Comparison of ENCODE assay signal across 8 cellular contexts in the genomic region with DNA sequence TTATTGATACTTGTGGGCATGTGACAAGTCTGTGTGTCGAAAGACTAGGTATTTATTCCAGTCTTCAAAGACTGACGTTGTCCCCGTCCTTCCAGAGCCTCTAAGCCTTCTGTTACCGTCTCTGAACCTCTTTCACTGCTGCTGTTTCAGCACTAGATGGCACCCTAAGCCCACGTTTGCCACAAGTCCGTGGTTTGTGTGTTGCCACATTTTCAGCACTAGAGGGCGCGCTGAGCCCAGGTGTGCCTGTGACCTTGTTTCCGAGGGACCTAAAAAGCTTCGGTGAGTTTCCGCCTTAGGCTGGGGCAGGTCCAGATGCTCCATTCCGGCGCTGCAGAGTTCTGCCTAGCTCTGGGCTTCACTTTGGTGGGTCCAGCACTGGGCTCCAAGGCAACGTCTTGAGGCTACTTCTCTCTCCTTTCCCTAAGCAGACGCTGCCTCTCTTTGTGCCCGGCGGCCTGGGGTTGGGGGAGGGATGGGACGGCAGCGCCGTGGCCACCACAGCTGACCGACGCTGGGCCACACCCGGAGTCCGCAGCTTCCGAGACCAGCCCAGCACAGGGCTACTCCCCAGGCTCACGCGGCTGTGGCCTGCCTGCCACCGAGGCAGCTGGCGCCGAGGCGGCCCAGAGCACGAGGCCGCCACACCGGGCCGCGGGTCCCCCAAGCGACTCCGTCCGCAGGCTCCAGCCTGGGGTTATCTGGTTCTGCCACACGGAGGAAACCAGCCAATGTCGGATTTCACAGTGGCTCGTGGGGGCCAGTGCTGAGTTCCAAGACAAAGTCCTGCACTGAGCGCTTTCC.
DNase-seq lines count a peak whose midpoint lies in the region; ATAC-seq and TF ChIP-seq lines count a peak whose summit lies in the region.

No MANE protein-coding gene starts in this region.

- H3K4me1 Mint-ChIP-seq in Calu3 (ENCODE audit: low read depth, unreplicated experiment), result peaks cover 8% of the 10 kb centered on the region
- peaks cover 4% of the 10 kb centered on the region for H3K4me1 Mint-ChIP-seq in activated T-cell treated with anti-CD3 and anti-CD28 coated beads, Interleukin-2, amount 50 U/mL, for 24 hours (ENCODE audit: low read depth)
- H3K4me1 Mint-ChIP-seq in natural killer cell, result peaks cover 8% of the 10 kb centered on the region in 2 donors
- H3K4me1 Mint-ChIP-seq in stimulated activated naive B cell treated with anti-CD40 and anti-IgM and Interleukin-4, amounts not matched to agents 10 μg/mL and 1 μg/mL and 100 μg/mL, for 72 hours, result peaks cover 4 to 7% of the 10 kb centered on the region in 2 donors

- H3K27ac Mint-ChIP-seq in Calu3 (ENCODE audit: unreplicated experiment) (no peak overlapping the region), natural killer cell (peak overlapping the region in 1 of 2 donors; percentile 52)
- H3K27ac Mint-ChIP-seq in activated T-cell treated with anti-CD3 and anti-CD28 coated beads, Interleukin-2, amount 50 U/mL, for 24 hours, result no peak overlapping the region
- no peak overlapping the region for H3K27ac Mint-ChIP-seq in stimulated activated naive B cell treated with anti-CD40 and anti-IgM and Interleukin-4, amounts not matched to agents 10 μg/mL and 1 μg/mL and 100 μg/mL, for 72 hours

- TF ChIP-seq POLR2A in esophagus squamous epithelium (IDR thresholded peaks at IDR 0.05), result no peak

- H3K36me3 ChIP-seq in PC-3 (ENCODE audit: low read depth, low read length) (no peaks in the 10 kb centered on the region), esophagus squamous epithelium (no peaks in the 10 kb centered on the region)

- H3K27me3 Mint-ChIP-seq in Calu3 (ENCODE audit: unreplicated experiment) (peaks cover 3% of the 10 kb centered on the region), natural killer cell (ENCODE audit: low read depth in 2 of 2) (no peaks in the 10 kb centered on the region)
- peaks cover 14% of the 10 kb centered on the region for H3K27me3 Mint-ChIP-seq in activated T-cell treated with anti-CD3 and anti-CD28 coated beads, Interleukin-2, amount 50 U/mL, for 24 hours
- H3K27me3 Mint-ChIP-seq in stimulated activated naive B cell treated with anti-CD40 and anti-IgM and Interleukin-4, amounts not matched to agents 10 μg/mL and 1 μg/mL and 100 μg/mL, for 72 hours, result peaks cover 4 to 7% of the 10 kb centered on the region in 2 donors

- H3K36me3 Mint-ChIP-seq in Calu3 (ENCODE audit: insufficient read depth, unreplicated experiment) (no peaks in the 10 kb centered on the region), natural killer cell (no peaks in the 10 kb centered on the region)
- H3K36me3 Mint-ChIP-seq in activated T-cell treated with anti-CD3 and anti-CD28 coated beads, Interleukin-2, amount 50 U/mL, for 24 hours (ENCODE audit: low read depth), result no peaks in the 10 kb centered on the region
- H3K36me3 Mint-ChIP-seq in stimulated activated naive B cell treated with anti-CD40 and anti-IgM and Interleukin-4, amounts not matched to agents 10 μg/mL and 1 μg/mL and 100 μg/mL, for 72 hours, result no peaks in the 10 kb centered on the region

- H3K27me3 ChIP-seq in PC-3 (ENCODE audit: low read length) (no peaks in the 10 kb centered on the region), esophagus squamous epithelium (no peaks in the 10 kb centered on the region)

- H3K79me2 ChIP-seq in PC-3 (ENCODE audit: low read length), result no peaks in the 10 kb centered on the region

- no peak overlapping the region for H3K27ac ChIP-seq in PC-3 (ENCODE audit: low read length)
- H3K27ac ChIP-seq in esophagus squamous epithelium, result no peak overlapping the region

- peak overlapping the region; percentile 70 for H3K4me2 ChIP-seq in PC-3 (ENCODE audit: low read length)

- H3K4me3 Mint-ChIP-seq in Calu3 (ENCODE audit: low read depth, unreplicated experiment) (peak overlapping the region; percentile 53), natural killer cell (peak overlapping the region; percentile 69)
- H3K4me3 Mint-ChIP-seq in activated T-cell treated with anti-CD3 and anti-CD28 coated beads, Interleukin-2, amount 50 U/mL, for 24 hours, result peak overlapping the region; percentile 48
- peak overlapping the region; percentile 80 to 84 for H3K4me3 Mint-ChIP-seq in stimulated activated naive B cell treated with anti-CD40 and anti-IgM and Interleukin-4, amounts not matched to agents 10 μg/mL and 1 μg/mL and 100 μg/mL, for 72 hours

- TF ChIP-seq CTCF in Calu3 (IDR thresholded peaks at IDR 0.05; ENCODE audit: unreplicated experiment) (peak; percentile 99), PC-3 (conservative IDR thresholded peaks at IDR 0.05; ENCODE audit: low read depth, low read length) (peak; percentile 100), esophagus squamous epithelium (IDR thresholded peaks at IDR 0.05) (peak; percentile 70 to 99 (median 94)), natural killer cell (IDR thresholded peaks at IDR 0.05) (peak; percentile 98)

- POLR2A ChIA-PET in PC-3 (lab: Charles Lee; ENCODE audit: unreplicated experiment), result interaction anchor here (0.6 kb wide), 1 partner anchor 9 kb away, joined by 3 read pairs; no protein-coding TSS in a partner anchor

- H3K9me2 ChIP-seq in PC-3 (replicated peaks; ENCODE audit: low read length), result no peaks in the 10 kb centered on the region

- H3K9me3 Mint-ChIP-seq in Calu3 (ENCODE audit: low read depth, unreplicated experiment), result no peaks in the 10 kb centered on the region
- no peaks in the 10 kb centered on the region for H3K9me3 Mint-ChIP-seq in activated T-cell treated with anti-CD3 and anti-CD28 coated beads, Interleukin-2, amount 50 U/mL, for 24 hours
- H3K9me3 Mint-ChIP-seq in natural killer cell, result no peaks in the 10 kb centered on the region
- no peaks in the 10 kb centered on the region for H3K9me3 Mint-ChIP-seq in stimulated activated naive B cell treated with anti-CD40 and anti-IgM and Interleukin-4, amounts not matched to agents 10 μg/mL and 1 μg/mL and 100 μg/mL, for 72 hours

- DNase-seq in Calu3 (peak; percentile 80), HS-5 (ENCODE audit: low read depth) (peak; percentile 40), PC-3 (peak; percentile 94), esophagus squamous epithelium (lab: John Stamatoyannopoulos, UW) (peak; percentile 12), natural killer cell (peak; percentile 67)
- DNase-seq in activated T-cell treated with anti-CD3 and anti-CD28 coated beads, Interleukin-2, amount 50 U/mL, for 24 hours, result peak; percentile 88
- DNase-seq in stimulated activated naive B cell treated with anti-CD40 and anti-IgM and Interleukin-4, amounts not matched to agents 10 μg/mL and 1 μg/mL and 100 μg/mL, for 72 hours, result peak; percentile 78

- intact Hi-C loops in Calu3 (cut with micrococcal nuclease; ENCODE audit: unreplicated experiment) (loop anchor here (1.0 to 10.0 kb wide), 5 partner anchors 76 to 691 kb away; no protein-coding TSS in a partner anchor), PC-3 (cut with micrococcal nuclease) (loop anchor here (1.0 to 5.0 kb wide), 6 partner anchors 49 to 391 kb away; no protein-coding TSS in a partner anchor), esophagus squamous epithelium (cut with DNase I) (no loop called here), natural killer cell (cut with micrococcal nuclease) (no loop called here)

- H4K20me1 ChIP-seq in PC-3 (ENCODE audit: low read length), result no peaks in the 10 kb centered on the region

- peak overlapping the region; percentile 78 for H2AFZ ChIP-seq in PC-3 (ENCODE audit: low read length)

- H3F3A ChIP-seq in PC-3 (ENCODE audit: low read length, unreplicated experiment), result no peaks in the 10 kb centered on the region

- WGBS in esophagus squamous epithelium, 2 donors, result 9 to 31% methylated on average over 14 to 21 of the region's 43 CpGs

- ATAC-seq in GM21381 (IDR thresholded peaks at IDR 0.05; ENCODE audit: unreplicated experiment) (peak; percentile 91), PC-3 (peak; percentile 85), natural killer cell (peak; percentile 97 to 99 (median 98))
- ATAC-seq in stimulated activated naive B cell treated with anti-CD40 and anti-IgM and Interleukin-4, amounts not matched to agents 10 μg/mL and 1 μg/mL and 100 μg/mL, for 72 hours (replicated peaks), result peak; percentile 89 to 96

- BruUV-seq in Calu3 (replicated peaks; lab: Mats Ljungman, UMichigan), result no TSS peak
- no TSS peak for BruUV-seq in PC-3 (replicated peaks; lab: Mats Ljungman, UMichigan)

- H3K9ac ChIP-seq in PC-3 (ENCODE audit: low read length), result no peak overlapping the region

- H3K9me3 ChIP-seq in PC-3 (ENCODE audit: low read length), result no peaks in the 10 kb centered on the region
- H3K9me3 ChIP-seq in esophagus squamous epithelium, result no peaks in the 10 kb centered on the region

- no peaks in the 10 kb centered on the region for H3K4me1 ChIP-seq in PC-3 (ENCODE audit: insufficient read depth, low read length)
- peaks cover 0 to 9% (median 0%) of the 10 kb centered on the region in 3 donors for H3K4me1 ChIP-seq in esophagus squamous epithelium

- CTCF ChIA-PET in Calu3 (lab: Charles Lee), result interaction anchor here (0.5 to 1.0 kb wide), 4 partner anchors 74 to 389 kb away, joined by 3 to 7 read pairs (median 4); no protein-coding TSS in a partner anchor
- CTCF ChIA-PET in PC-3 (lab: Charles Lee), result interaction anchor here (0.6 to 1.0 kb wide), 8 partner anchors 9 to 339 kb away, joined by 3 to 5 read pairs (median 3); no protein-coding TSS in a partner anchor

- H3K4me3 ChIP-seq in PC-3 (ENCODE audit: low read length) (peak overlapping the region; percentile 56), esophagus squamous epithelium (peak overlapping the region in 3 of 4 donors; percentile 13 to 51 (median 28))

Comparison
In these comparisons a context has a peak if more than half of its experiments do, and no peak if none do; other contexts are left out.
1. DNase-seq: peak in every context shown above with its lines; median percentile 94 in PC-3; 88 in activated T-cell treated with anti-CD3 and anti-CD28 coated beads, Interleukin-2, amount 50 U/mL, for 24 hours; 80 in Calu3; 78 in stimulated activated naive B cell treated with anti-CD40 and anti-IgM and Interleukin-4, amounts not matched to agents 10 μg/mL and 1 μg/mL and 100 μg/mL, for 72 hours; 67 in natural killer cell; 40 in HS-5; 12 in esophagus squamous epithelium.
2. intact Hi-C loops: an anchor here in Calu3 (1.0 to 10.0 kb wide) and PC-3 (1.0 to 5.0 kb wide); none called in esophagus squamous epithelium and natural killer cell.